Comparison of ENCODE assay signal across 1 cellular context in genomic region chr11:120283124-120283523, GRCh38.
TF ChIP-seq lines count a peak whose summit lies in the region.

No MANE protein-coding gene starts in this region.

TF ChIP-seq in H1, 55 proteins besides CTCF, POLR2A, EP300 and RAD21:
- no peak for TF ChIP-seq BACH1 (IDR thresholded peaks at IDR 0.05; ENCODE audit: low read length)
- no peak for TF ChIP-seq E2F6 (IDR thresholded peaks at IDR 0.05)
- TF ChIP-seq CREB1 (IDR thresholded peaks at IDR 0.05) = no peak
- TF ChIP-seq FOSL1 (IDR thresholded peaks at IDR 0.05; ENCODE audit: insufficient read depth, low read depth, low read length) = 0 out of 2 replicates have a peak, but pooled peaks have one; percentile 35
TF ChIP-seq in H1: peak in this region for 1.
